ENCODE assay signal across 9 cellular contexts in the genomic region with DNA sequence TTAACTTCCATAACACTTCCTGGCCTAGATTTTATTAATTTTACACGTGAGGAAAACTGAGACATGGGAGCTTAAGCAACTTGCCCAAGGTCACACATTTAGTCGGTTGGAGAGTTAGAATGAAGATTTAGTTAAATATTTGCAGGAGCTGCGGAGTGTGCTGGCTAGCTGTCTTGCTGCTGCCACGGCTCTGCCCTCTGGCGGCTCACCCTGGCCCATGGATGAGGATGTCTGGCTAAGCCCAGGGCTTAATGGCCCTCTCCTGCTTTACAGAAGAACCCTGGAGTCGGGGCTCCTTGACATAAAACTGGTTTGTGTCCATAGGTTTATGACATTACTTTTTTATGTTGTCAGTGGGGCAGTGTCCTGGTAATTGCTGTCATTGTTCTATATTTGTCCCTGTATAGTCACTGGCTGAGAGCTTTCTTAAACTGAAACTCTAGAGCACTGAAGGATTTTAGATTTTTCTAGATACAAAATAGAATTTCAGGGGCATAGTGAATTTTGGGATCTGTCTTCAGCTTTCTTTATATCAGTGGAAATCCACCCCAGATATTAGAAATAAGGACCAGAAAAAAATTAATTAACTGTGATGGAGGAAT.
DNase-seq lines count a peak whose midpoint lies in the region; ATAC-seq, FAIRE-seq and TF ChIP-seq lines count a peak whose summit lies in the region.
"Had no signal": no experiment of that assay in that cellular context is flagged by ENCODE, and none has a peak within 500 bp of the region (broad histone marks: within the 10 kb centered on the region; RNA-seq: fewer than 3 reads in every experiment).

No MANE protein-coding gene starts in this region.

- TF ChIP-seq CTCF in H1 (IDR thresholded peaks at IDR 0.05; ENCODE audit: control extremely low read depth in 1 of 3, insufficient read depth in 1 of 3, low read depth in 1 of 3, low read length in 3 of 3) (peak; percentile 72 to 85 (median 78)), mucosa of descending colon (IDR thresholded peaks at IDR 0.05) (peak; percentile 52)

- in situ Hi-C loops in KBM-7 (cut with MboI; ENCODE audit: low pct_unique_long_range_greater_than_20kb, low sequenced_read_pairs) = no loop called here

- no peak for FAIRE-seq in H1 (lab: Jason Lieb, UNC)
- FAIRE-seq: frontal cortex had no signal

- CTCF ChIA-PET in H1 (lab: Charles Lee; ENCODE audit: partially characterized antibody) = interaction anchor here (0.6 to 10.3 kb wide), 35 partner anchors 10 to 789 kb away, joined by 3 to 154 read pairs (median 4); partner anchors contain the start of gene WLS

- no peaks in the 10 kb centered on the region for H3K36me3 Mint-ChIP-seq in activated CD4-positive, alpha-beta T cell treated with anti-CD3 and anti-CD28 coated beads, Interleukin-2, amount 10 ng/mL, durations not matched to agents 24 days and 14 days (ENCODE audit: low read depth)

- no peak overlapping the region for H3K9ac ChIP-seq in H1 (replicated peaks in 1 of 4; ENCODE audit: extremely low read depth in 1 of 4, low read depth in 3 of 4, low read length in 3 of 4)

- no peak overlapping the region for H2BK120ac ChIP-seq in H1 (replicated peaks; ENCODE audit: low read depth, low read length)

- no peak overlapping the region for H3K4ac ChIP-seq in H1 (replicated peaks; ENCODE audit: insufficient read length, low read depth, low read length)

- no peaks in the 10 kb centered on the region for H3K79me1 ChIP-seq in H1 (ENCODE audit: low read depth, low read length)

- H3K56ac ChIP-seq in H1 (replicated peaks; ENCODE audit: insufficient read length, low read depth, low read length) = no peak overlapping the region

- H3K4me1 Mint-ChIP-seq in activated CD4-positive, alpha-beta T cell treated with anti-CD3 and anti-CD28 coated beads, Interleukin-2, amount 10 ng/mL, durations not matched to agents 24 days and 14 days = no peaks in the 10 kb centered on the region

- H3K23ac ChIP-seq in H1 (ENCODE audit: insufficient read length) = no peak overlapping the region

- 33% methylated on average over 6 of the region's 6 CpGs; no CpG with 5 or more reads in 1 of the 2 experiments for WGBS in H1 (ENCODE audit: extremely low coverage in 1 of 2, insufficient coverage in 1 of 2, insufficient read length in 1 of 2, insufficient replicate concordance in 2 of 2, low coverage in 1 of 2, low lambda C conversion rate in 2 of 2, missing lambda C conversion rate in 1 of 2), 2 experiments

- ATAC-seq in mucosa of descending colon (peak; percentile 95), GM18909 (IDR thresholded peaks at IDR 0.05; ENCODE audit: poor library complexity, unreplicated experiment) (no peak), HG02885 (IDR thresholded peaks at IDR 0.05; ENCODE audit: poor library complexity, unreplicated experiment) (no peak)

- intact Hi-C loops in mucosa of descending colon (cut with DNase I, micrococcal nuclease) = loop anchor here (5.0 to 10.0 kb wide), 2 partner anchors 86 to 204 kb away; partner anchors contain the start of gene WLS (in 1 of the 2)
- intact Hi-C loops in activated CD4-positive, alpha-beta T cell treated with anti-CD3 and anti-CD28 coated beads, Interleukin-2, amount 10 ng/mL, durations not matched to agents 24 days and 14 days (cut with micrococcal nuclease) = no loop called here

- H2BK5ac ChIP-seq in H1 (ENCODE audit: low read depth, low read length) = no peak overlapping the region

- H3K18ac ChIP-seq in H1 (ENCODE audit: extremely low read depth, low read length) = no peak overlapping the region

- no peak overlapping the region for H2AFZ ChIP-seq in H1 (ENCODE audit: low read length)

- no peak overlapping the region for H4K91ac ChIP-seq in H1 (replicated peaks; ENCODE audit: insufficient read length, low read length)

- H3K36me3 ChIP-seq in H1 (ENCODE audit: control insufficient read depth in 2 of 4, insufficient read depth in 4 of 4, low read length in 3 of 4) (no peaks in the 10 kb centered on the region), mucosa of descending colon (ENCODE audit: low read depth) (no peaks in the 10 kb centered on the region)

- H3K4me1 ChIP-seq in H1 (replicated peaks in 1 of 4; ENCODE audit: control insufficient read depth in 3 of 4, insufficient read depth in 4 of 4, low read length in 3 of 4) (peaks cover 0 to 5% (median 0%) of the 10 kb centered on the region in 4 experiments; a peak in 1 of 7 replicates), mucosa of descending colon (ENCODE audit: low read depth) (peaks cover 4% of the 10 kb centered on the region)

- H4K5ac ChIP-seq in H1 (ENCODE audit: insufficient read length, low read depth, low read length) = no peak overlapping the region

- DNase-seq in EL = peak; percentile 59
- peak; percentile 80 for DNase-seq in NCI-H510A (lab: John Stamatoyannopoulos, UW)
- DNase-seq in H1 (ENCODE audit: low read depth in 1 of 2, low spot score in 2 of 2) = peak; percentile 23 to 56
- peak; percentile 66 to 87 (median 84) for DNase-seq in mucosa of descending colon
- no peak for DNase-seq in KBM-7
- DNase-seq in activated CD4-positive, alpha-beta T cell treated with anti-CD3 and anti-CD28 coated beads, Interleukin-2, amount 10 ng/mL, durations not matched to agents 24 days and 14 days = no peak

- peak; percentile 79 to 82 for TF ChIP-seq RAD21 in H1 (IDR thresholded peaks at IDR 0.05 in 1 of 2, conservative IDR thresholded peaks at IDR 0.05 in 1 of 2; ENCODE audit: low read depth in 2 of 2, low read length in 2 of 2)

- H3K9me3 ChIP-seq in H1 (ENCODE audit: insufficient read depth in 2 of 2, low read depth in 1 of 2, low read length in 1 of 2) = no peaks in the 10 kb centered on the region
- no peaks in the 10 kb centered on the region for H3K9me3 ChIP-seq in mucosa of descending colon

- no peaks in the 10 kb centered on the region for H3K27me3 Mint-ChIP-seq in activated CD4-positive, alpha-beta T cell treated with anti-CD3 and anti-CD28 coated beads, Interleukin-2, amount 10 ng/mL, durations not matched to agents 24 days and 14 days

- H4K8ac ChIP-seq in H1 (ENCODE audit: extremely low read depth, insufficient read depth, low read length) = no peak overlapping the region

- H2BK12ac ChIP-seq in H1 (ENCODE audit: low read depth, low read length) = no peak overlapping the region

- no peak for TF ChIP-seq POLR2A in H1 (IDR thresholded peaks at IDR 0.05; ENCODE audit: control extremely low read depth in 1 of 2, low read depth in 2 of 2, low read length in 2 of 2)

- no peaks in the 10 kb centered on the region for H3K23me2 ChIP-seq in H1 (ENCODE audit: low read depth, low read length)

- no peak for TF ChIP-seq EP300 in H1 (IDR thresholded peaks at IDR 0.05; ENCODE audit: borderline replicate concordance in 1 of 2, low read depth in 2 of 2, low read length in 2 of 2)

- H3K9me3 Mint-ChIP-seq in activated CD4-positive, alpha-beta T cell treated with anti-CD3 and anti-CD28 coated beads, Interleukin-2, amount 10 ng/mL, durations not matched to agents 24 days and 14 days = no peaks in the 10 kb centered on the region

- no peaks in the 10 kb centered on the region for H3K79me2 ChIP-seq in H1 (ENCODE audit: control insufficient read depth in 1 of 2, insufficient read depth in 2 of 2, low read length in 2 of 2)

- no peak overlapping the region for H3K4me2 ChIP-seq in H1 (ENCODE audit: insufficient read depth in 1 of 2, low read depth in 2 of 2, low read length in 2 of 2)

- no peak overlapping the region for H3K27ac ChIP-seq in H1 (ENCODE audit: low read depth, low read length)

- H3K4me3 ChIP-seq in H1 (ENCODE audit: extremely low read depth in 1 of 4, insufficient read depth in 2 of 4, low read depth in 3 of 4, low read length in 4 of 4) (no peak overlapping the region), mucosa of descending colon (no peak overlapping the region)

- POLR2A ChIA-PET in H1 (lab: Charles Lee; ENCODE audit: partially characterized antibody) = interaction anchor here (0.6 to 1.5 kb wide), 3 partner anchors 44 to 91 kb away, joined by 3 read pairs; partner anchors contain the start of gene WLS

- H3K27me3 ChIP-seq in H1 (replicated peaks in 1 of 4; ENCODE audit: control insufficient read depth in 3 of 4, extremely low read depth in 1 of 4, insufficient read depth in 3 of 4, low read length in 3 of 4) = no peaks in the 10 kb centered on the region; a peak in 1 of 7 replicates

- peaks cover 0 to 2% of the 10 kb centered on the region in 2 experiments for H4K20me1 ChIP-seq in H1 (replicated peaks in 1 of 2; ENCODE audit: control insufficient read depth in 1 of 2, insufficient read depth in 2 of 2, low read length in 2 of 2)

- H3K4me3 Mint-ChIP-seq in activated CD4-positive, alpha-beta T cell treated with anti-CD3 and anti-CD28 coated beads, Interleukin-2, amount 10 ng/mL, durations not matched to agents 24 days and 14 days = no peak overlapping the region

- H3K27ac Mint-ChIP-seq in activated CD4-positive, alpha-beta T cell treated with anti-CD3 and anti-CD28 coated beads, Interleukin-2, amount 10 ng/mL, durations not matched to agents 24 days and 14 days = no peak overlapping the region

- H3K14ac ChIP-seq in H1 (ENCODE audit: insufficient read length) = no peak overlapping the region

- no peak overlapping the region for H2BK15ac ChIP-seq in H1 (ENCODE audit: low read length)

- H2BK20ac ChIP-seq in H1 (ENCODE audit: low read length) = no peak overlapping the region

- H2AK5ac ChIP-seq in H1 (ENCODE audit: low read depth, low read length) = no peak overlapping the region

TF ChIP-seq in H1, 55 proteins besides CTCF, POLR2A, EP300 and RAD21 (continues in another document):
- no peak for TF ChIP-seq JUN (IDR thresholded peaks at IDR 0.05; ENCODE audit: low read depth, low read length)
- no peak for TF ChIP-seq SRF (IDR thresholded peaks at IDR 0.05; ENCODE audit: low read depth, low read length)
- TF ChIP-seq KDM4A (IDR thresholded peaks at IDR 0.05; ENCODE audit: low read depth, low read length, severe bottlenecking) = no peak
- no peak for TF ChIP-seq NANOG (IDR thresholded peaks at IDR 0.05; ENCODE audit: insufficient read depth, low read depth, low read length, poor library complexity, severe bottlenecking)
- TF ChIP-seq USF2 (IDR thresholded peaks at IDR 0.05; ENCODE audit: low read length) = no peak
- TF ChIP-seq TAF7 (optimal IDR thresholded peaks at IDR 0.05; ENCODE audit: borderline replicate concordance, low read depth, low read length) = no peak
- no peak for TF ChIP-seq ZNF274 (IDR thresholded peaks at IDR 0.05; ENCODE audit: borderline replicate concordance, extremely low read depth, low read length)
- TF ChIP-seq ASH2L (IDR thresholded peaks at IDR 0.05; ENCODE audit: low read length) = no peak
- no peak for TF ChIP-seq CBX8 (IDR thresholded peaks at IDR 0.05; ENCODE audit: borderline replicate concordance, low read depth, low read length)
- no peak for TF ChIP-seq RFX5 (IDR thresholded peaks at IDR 0.05; ENCODE audit: borderline replicate concordance, low read depth, low read length)

Comparison
In these comparisons a context has a peak if more than half of its experiments do, and no peak if none do; other contexts are left out.
1. DNase-seq: peak in EL (single experiment), NCI-H510A (single experiment), H1 (2 of 2) and mucosa of descending colon (3 of 3); none in KBM-7 (single experiment) and activated CD4-positive, alpha-beta T cell treated with anti-CD3 and anti-CD28 coated beads, Interleukin-2, amount 10 ng/mL, durations not matched to agents 24 days and 14 days (single experiment).